Comparison of ENCODE assay signal across 8 cellular contexts in genomic region chr4:6782147-6782845, GRCh38. TPM values are rescaled to one million over a fixed set of nuclear protein-coding genes. Genes with fewer than 3 reads are reported as not detected.
DNase-seq lines count a peak whose midpoint lies in the region; ATAC-seq and TF ChIP-seq lines count a peak whose summit lies in the region.

KIAA0232 (plus strand) TSS chr4:6782727; CDS start chr4:6824454, 41,727 bp downstream.

- H3K4me1 ChIP-seq in DND-41 (ENCODE audit: insufficient read depth, low read length) (peaks cover 30% of the 10 kb centered on the region), fibroblast of lung (ENCODE audit: control insufficient read depth, extremely low read depth, insufficient read depth, low read length) (no peaks in the 10 kb centered on the region)

- H3K36me3 Mint-ChIP-seq in activated T-helper 1 cell treated with anti-CD3 and anti-CD28 coated beads, Interleukin-12 subunit alpha, Interleukin-12 subunit beta, Interleukin-2, Interleukin-4 antibody, amounts not matched to agents 30 ng/mL and 10 ng/mL and 1 ng/mL, durations not matched to agents 14 hours and 24 hours and 36 hours (ENCODE audit: low read depth) = peaks cover 4% of the 10 kb centered on the region
- H3K36me3 Mint-ChIP-seq in naive thymus-derived CD8-positive, alpha-beta T cell = peaks cover 0 to 10% (median under 1%) of the 10 kb centered on the region in 3 donors
- peaks cover under 1 to 2% of the 10 kb centered on the region in 2 donors for H3K36me3 Mint-ChIP-seq in stimulated activated naive B cell treated with anti-CD40 and anti-IgM and Interleukin-4, amounts not matched to agents 10 μg/mL and 1 μg/mL and 100 μg/mL, for 72 hours

- H3K27ac ChIP-seq in DND-41 (ENCODE audit: low read length) (peak within 1 kb of the TSS; percentile 81), fibroblast of lung (ENCODE audit: insufficient read depth, low read length) (peak within 1 kb of the TSS; percentile 87)

- H3K27ac Mint-ChIP-seq in activated T-helper 1 cell treated with anti-CD3 and anti-CD28 coated beads, Interleukin-12 subunit alpha, Interleukin-12 subunit beta, Interleukin-2, Interleukin-4 antibody, amounts not matched to agents 30 ng/mL and 10 ng/mL and 1 ng/mL, durations not matched to agents 14 hours and 24 hours and 36 hours = peak within 1 kb of the TSS; percentile 86
- peak within 1 kb of the TSS; percentile 72 to 99 (median 92) for H3K27ac Mint-ChIP-seq in naive thymus-derived CD8-positive, alpha-beta T cell
- H3K27ac Mint-ChIP-seq in stimulated activated naive B cell treated with anti-CD40 and anti-IgM and Interleukin-4, amounts not matched to agents 10 μg/mL and 1 μg/mL and 100 μg/mL, for 72 hours = peak within 1 kb of the TSS; percentile 94

- H3K4me3 ChIP-seq in DND-41 (ENCODE audit: low read depth in 1 of 2, low read length in 2 of 2) (peak within 1 kb of the TSS; percentile 68 to 98), fibroblast of lung (replicated peaks in 1 of 4; ENCODE audit: control extremely low read depth in 1 of 4, insufficient read depth in 1 of 4, low read depth in 3 of 4, low read length in 4 of 4) (peak within 1 kb of the TSS; percentile 62 to 97 (median 86))

- H3K4me2 ChIP-seq in DND-41 (ENCODE audit: insufficient read depth, low read length) = peak within 1 kb of the TSS; percentile 96
- H3K4me2 ChIP-seq in fibroblast of lung (ENCODE audit: extremely low read depth, insufficient read depth, low read length) = peak within 1 kb of the TSS; percentile 66

- H3K9ac ChIP-seq in DND-41 (ENCODE audit: low read depth, low read length) = peak within 1 kb of the TSS; percentile 98
- H3K9ac ChIP-seq in fibroblast of lung (ENCODE audit: insufficient read depth, low read length) = peak within 1 kb of the TSS; percentile 96

- no peaks in the 10 kb centered on the region for H3K27me3 Mint-ChIP-seq in activated T-helper 1 cell treated with anti-CD3 and anti-CD28 coated beads, Interleukin-12 subunit alpha, Interleukin-12 subunit beta, Interleukin-2, Interleukin-4 antibody, amounts not matched to agents 30 ng/mL and 10 ng/mL and 1 ng/mL, durations not matched to agents 14 hours and 24 hours and 36 hours (ENCODE audit: insufficient read depth)
- H3K27me3 Mint-ChIP-seq in naive thymus-derived CD8-positive, alpha-beta T cell = no peaks in the 10 kb centered on the region
- peaks cover 0 to 2% of the 10 kb centered on the region in 2 donors for H3K27me3 Mint-ChIP-seq in stimulated activated naive B cell treated with anti-CD40 and anti-IgM and Interleukin-4, amounts not matched to agents 10 μg/mL and 1 μg/mL and 100 μg/mL, for 72 hours

- H2AFZ ChIP-seq in DND-41 (ENCODE audit: low read depth, low read length) (peak within 1 kb of the TSS; percentile 90), fibroblast of lung (ENCODE audit: low read length) (peak within 1 kb of the TSS; percentile 72)

- peaks cover 56% of the 10 kb centered on the region for H3K4me1 Mint-ChIP-seq in activated T-helper 1 cell treated with anti-CD3 and anti-CD28 coated beads, Interleukin-12 subunit alpha, Interleukin-12 subunit beta, Interleukin-2, Interleukin-4 antibody, amounts not matched to agents 30 ng/mL and 10 ng/mL and 1 ng/mL, durations not matched to agents 14 hours and 24 hours and 36 hours (ENCODE audit: low read depth)
- H3K4me1 Mint-ChIP-seq in naive thymus-derived CD8-positive, alpha-beta T cell = peaks cover 39 to 74% (median 72%) of the 10 kb centered on the region in 4 donors
- peaks cover 20 to 43% of the 10 kb centered on the region in 2 donors for H3K4me1 Mint-ChIP-seq in stimulated activated naive B cell treated with anti-CD40 and anti-IgM and Interleukin-4, amounts not matched to agents 10 μg/mL and 1 μg/mL and 100 μg/mL, for 72 hours

- no peak for TF ChIP-seq CTCF in DND-41 (IDR thresholded peaks at IDR 0.05; ENCODE audit: borderline replicate concordance, extremely low read depth, low read length, poor library complexity, severe bottlenecking)
- no peak for TF ChIP-seq CTCF in fibroblast of lung (conservative IDR thresholded peaks at IDR 0.05 in 1 of 2, IDR thresholded peaks at IDR 0.05 in 1 of 2; ENCODE audit: low read depth in 1 of 2, low read length in 2 of 2)

- POLR2A ChIA-PET in naive thymus-derived CD8-positive, alpha-beta T cell (lab: Charles Lee) = interaction anchor here (0.7 to 9.2 kb wide), 20 partner anchors 9 to 285 kb away, joined by 3 to 82 read pairs (median 4); partner anchors contain the start of genes BLOC1S4, GRPEL1, MAN2B2 and MRFAP1

- peak within 1 kb of the TSS; percentile 82 for H3K4me3 Mint-ChIP-seq in activated T-helper 1 cell treated with anti-CD3 and anti-CD28 coated beads, Interleukin-12 subunit alpha, Interleukin-12 subunit beta, Interleukin-2, Interleukin-4 antibody, amounts not matched to agents 30 ng/mL and 10 ng/mL and 1 ng/mL, durations not matched to agents 14 hours and 24 hours and 36 hours
- H3K4me3 Mint-ChIP-seq in naive thymus-derived CD8-positive, alpha-beta T cell = peak within 1 kb of the TSS; percentile 77 to 92 (median 86)
- H3K4me3 Mint-ChIP-seq in stimulated activated naive B cell treated with anti-CD40 and anti-IgM and Interleukin-4, amounts not matched to agents 10 μg/mL and 1 μg/mL and 100 μg/mL, for 72 hours = peak within 1 kb of the TSS; percentile 81 to 91

- H3K27me3 ChIP-seq in DND-41 (ENCODE audit: insufficient read depth, low read length, poor library complexity) (peaks cover 5% of the 10 kb centered on the region), fibroblast of lung (ENCODE audit: control insufficient read depth, insufficient read depth, low read length) (no peaks in the 10 kb centered on the region)

- DNase-seq in DND-41 (peak; percentile 91), Kasumi-1 (lab: John Stamatoyannopoulos, UW) (peak; percentile 62 to 78), RPMI7951 (ENCODE audit: low read depth) (peak; percentile 93), fibroblast of lung (ENCODE audit: low read depth in 2 of 2) (peak; percentile 95 to 96)
- DNase-seq in activated T-helper 1 cell treated with anti-CD3 and anti-CD28 coated beads, Interleukin-12 subunit alpha, Interleukin-12 subunit beta, Interleukin-2, Interleukin-4 antibody, amounts not matched to agents 30 ng/mL and 10 ng/mL and 1 ng/mL, durations not matched to agents 14 hours and 24 hours and 36 hours (ENCODE audit: low spot score) = peak; percentile 88
- peak; percentile 81 to 96 (median 90) for DNase-seq in naive thymus-derived CD8-positive, alpha-beta T cell
- DNase-seq in stimulated activated naive B cell treated with anti-CD40 and anti-IgM and Interleukin-4, amounts not matched to agents 10 μg/mL and 1 μg/mL and 100 μg/mL, for 72 hours = peak; percentile 91

- no peaks in the 10 kb centered on the region for H3K9me3 Mint-ChIP-seq in activated T-helper 1 cell treated with anti-CD3 and anti-CD28 coated beads, Interleukin-12 subunit alpha, Interleukin-12 subunit beta, Interleukin-2, Interleukin-4 antibody, amounts not matched to agents 30 ng/mL and 10 ng/mL and 1 ng/mL, durations not matched to agents 14 hours and 24 hours and 36 hours
- no peaks in the 10 kb centered on the region for H3K9me3 Mint-ChIP-seq in naive thymus-derived CD8-positive, alpha-beta T cell
- no peaks in the 10 kb centered on the region for H3K9me3 Mint-ChIP-seq in stimulated activated naive B cell treated with anti-CD40 and anti-IgM and Interleukin-4, amounts not matched to agents 10 μg/mL and 1 μg/mL and 100 μg/mL, for 72 hours

- H3K36me3 ChIP-seq in DND-41 (ENCODE audit: insufficient read depth, low read length) (peaks cover 12% of the 10 kb centered on the region), fibroblast of lung (ENCODE audit: control insufficient read depth, insufficient read depth, low read length) (no peaks in the 10 kb centered on the region)

- H3K9me3 ChIP-seq in DND-41 (ENCODE audit: insufficient read depth, low read length, severe bottlenecking) (no peaks in the 10 kb centered on the region), fibroblast of lung (ENCODE audit: control insufficient read depth, insufficient read depth, low read depth, low read length) (no peaks in the 10 kb centered on the region)

- peak; percentile 75 for ATAC-seq in DND-41 (ENCODE audit: insufficient read depth, low read depth)
- peak; percentile 72 for ATAC-seq in GM21825 (IDR thresholded peaks at IDR 0.05; ENCODE audit: unreplicated experiment)
- ATAC-seq in naive thymus-derived CD8-positive, alpha-beta T cell = peak; percentile 67 to 74
- peak; percentile 78 to 84 for ATAC-seq in stimulated activated naive B cell treated with anti-CD40 and anti-IgM and Interleukin-4, amounts not matched to agents 10 μg/mL and 1 μg/mL and 100 μg/mL, for 72 hours (replicated peaks)

- peaks cover 44% of the 10 kb centered on the region for H3K79me2 ChIP-seq in DND-41 (ENCODE audit: insufficient read depth, low read length)
- peaks cover 34% of the 10 kb centered on the region for H3K79me2 ChIP-seq in fibroblast of lung (ENCODE audit: control insufficient read depth, insufficient read depth, low read length)

- H4K20me1 ChIP-seq in DND-41 (ENCODE audit: insufficient read depth, low read length) = peaks cover 37% of the 10 kb centered on the region
- no peaks in the 10 kb centered on the region for H4K20me1 ChIP-seq in fibroblast of lung (ENCODE audit: control insufficient read depth, extremely low read depth, insufficient read depth, low read length)

- intact Hi-C loops in activated T-helper 1 cell treated with anti-CD3 and anti-CD28 coated beads, Interleukin-12 subunit alpha, Interleukin-12 subunit beta, Interleukin-2, Interleukin-4 antibody, amounts not matched to agents 30 ng/mL and 10 ng/mL and 1 ng/mL, durations not matched to agents 14 hours and 24 hours and 36 hours (cut with micrococcal nuclease) = loop anchor here (1.0 to 5.0 kb wide), 3 partner anchors 73 to 108 kb away; partner anchors contain the start of gene MRFAP1L1

RNA-seq across cellular contexts. Expression of gene KIAA0232, which starts in this region (rescaled TPM):
- total RNA-seq in RPMI7951 (2014; rRNA removed; shearing (Covaris generic)) = 14.1 and 17.4 TPM in 2 replicates
- total RNA-seq in activated T-helper 1 cell treated with anti-CD3 and anti-CD28 coated beads, Interleukin-12 subunit alpha, Interleukin-12 subunit beta, Interleukin-2, Interleukin-4 antibody, amounts not matched to agents 30 ng/mL and 10 ng/mL and 1 ng/mL, durations not matched to agents 14 hours and 24 hours and 36 hours = 14.5 and 19.1 TPM in 2 replicates
- 17.7 and 18.8 TPM in 2 replicates for total RNA-seq in fibroblast of lung
- polyA plus RNA-seq in fibroblast of lung = 12.3 and 18.0 TPM in 2 replicates
- polyA plus RNA-seq in fibroblast of lung (2012) = 7.8 and 10.7 TPM in 2 replicates
- polyA minus RNA-seq in fibroblast of lung (ENCODE audit: low replicate concordance) = 2.9 and 5.7 TPM in 2 replicates
- total RNA-seq in naive thymus-derived CD8-positive, alpha-beta T cell = 10 to 100 TPM; 29.9 to 31.0 TPM
- 10 to 100 TPM; 11.9 to 15.4 (median 13.7) TPM for polyA plus RNA-seq in naive thymus-derived CD8-positive, alpha-beta T cell

Comparison
In these comparisons a context has a peak if more than half of its experiments do, and no peak if none do; other contexts are left out.
1. Peak in every context shown above with its lines: DNase-seq, ATAC-seq, H3K4me3 ChIP-seq and H3K27ac ChIP-seq.